Comparison of ENCODE assay signal across 1 cellular context in genomic region chr20:37406010-37406998, GRCh38.
A peak's percentile ranks its signal among the peaks of the same experiment; 100 is the strongest.
TF ChIP-seq lines count a peak whose summit lies in the region.

No MANE protein-coding gene starts in this region.

TF ChIP-seq in HepG2, 621 proteins besides CTCF, POLR2A, EP300 and RAD21 (continued from another document and continues in another):
- TF ChIP-seq FOSL1 (CRISPR knock-in tag; IDR thresholded peaks at IDR 0.05; ENCODE audit: borderline replicate concordance) (no peak), NR2C2 (CRISPR knock-in tag; IDR thresholded peaks at IDR 0.05; ENCODE audit: borderline replicate concordance) (peak; percentile 72), ZNF784 (CRISPR knock-in tag; IDR thresholded peaks at IDR 0.05; ENCODE audit: borderline replicate concordance) (peak; percentile 86; the same call in 1 of the 2 replicates), TFDP2 (CRISPR knock-in tag; IDR thresholded peaks at IDR 0.05) (peak; percentile 95), ZNF414 (CRISPR knock-in tag; IDR thresholded peaks at IDR 0.05) (no peak), KDM6A (CRISPR knock-in tag; IDR thresholded peaks at IDR 0.05; ENCODE audit: low read depth) (no peak), DNMT1 (CRISPR knock-in tag; IDR thresholded peaks at IDR 0.05) (peak; percentile 99), NCOA2 (CRISPR knock-in tag; IDR thresholded peaks at IDR 0.05) (peak; percentile 43; the same call in 1 of the 2 replicates), TRIM22 (IDR thresholded peaks at IDR 0.05) (no peak), BHLHE40 (IDR thresholded peaks at IDR 0.05; ENCODE audit: low read length) (peak; percentile 49; the same call in 1 of the 2 replicates), NCOA5 (CRISPR knock-in tag; IDR thresholded peaks at IDR 0.05) (no peak), SMC3 (IDR thresholded peaks at IDR 0.05; ENCODE audit: low read length) (no peak), ZNF331 (CRISPR knock-in tag; IDR thresholded peaks at IDR 0.05) (peak; percentile 91), ZNF530 (CRISPR knock-in tag; IDR thresholded peaks at IDR 0.05; ENCODE audit: low read depth) (peak; percentile 91), CREB1 (IDR thresholded peaks at IDR 0.05) (no peak), CREB1 (CRISPR knock-in tag; IDR thresholded peaks at IDR 0.05) (no peak), ZNF136 (CRISPR knock-in tag; IDR thresholded peaks at IDR 0.05; ENCODE audit: low read depth) (no peak), RELA (CRISPR knock-in tag; IDR thresholded peaks at IDR 0.05) (no peak), SALL2 (CRISPR knock-in tag; IDR thresholded peaks at IDR 0.05) (peak; percentile 95), BRF2 (CRISPR knock-in tag; IDR thresholded peaks at IDR 0.05) (peak; percentile 79; the same call in 1 of the 2 replicates), NR3C1 (CRISPR knock-in tag; IDR thresholded peaks at IDR 0.05) (no peak), RXRB (CRISPR knock-in tag; IDR thresholded peaks at IDR 0.05; ENCODE audit: borderline replicate concordance) (no peak), ZNF274 (CRISPR knock-in tag; IDR thresholded peaks at IDR 0.05) (peak; percentile 95; the same call in 1 of the 2 replicates), ZNF205 (CRISPR knock-in tag; IDR thresholded peaks at IDR 0.05) (peak; percentile 99), CC2D1A (CRISPR knock-in tag; IDR thresholded peaks at IDR 0.05) (no peak), SSRP1 (CRISPR knock-in tag; IDR thresholded peaks at IDR 0.05) (peak; percentile 94; the same call in 1 of the 2 replicates), MED1 (CRISPR knock-in tag; IDR thresholded peaks at IDR 0.05) (peak; percentile 77), XBP1 (CRISPR knock-in tag; IDR thresholded peaks at IDR 0.05) (no peak), TGIF2 (CRISPR knock-in tag; IDR thresholded peaks at IDR 0.05) (peak; percentile 93; the same call in 1 of the 2 replicates), E2F1 (CRISPR knock-in tag; IDR thresholded peaks at IDR 0.05) (no peak; the same call in 1 of the 2 replicates), SRY (CRISPR knock-in tag; IDR thresholded peaks at IDR 0.05) (peak; percentile 98), ATF5 (CRISPR knock-in tag; IDR thresholded peaks at IDR 0.05; ENCODE audit: low read depth) (peak; percentile 97), ZMYM3 (CRISPR knock-in tag; IDR thresholded peaks at IDR 0.05) (no peak), NFE2L2 (IDR thresholded peaks at IDR 0.05; ENCODE audit: low read length) (no peak), GLI4 (CRISPR knock-in tag; IDR thresholded peaks at IDR 0.05; ENCODE audit: borderline replicate concordance) (peak; percentile 98; the same call in 1 of the 2 replicates), ZBTB8A (CRISPR knock-in tag; IDR thresholded peaks at IDR 0.05; ENCODE audit: borderline replicate concordance, low read depth) (0 out of 2 replicates have a peak, but pooled peaks have one; percentile 56), ZNF281 (CRISPR knock-in tag; IDR thresholded peaks at IDR 0.05; ENCODE audit: borderline replicate concordance) (peak; percentile 50; the same call in 1 of the 2 replicates), NFKB2 (CRISPR knock-in tag; IDR thresholded peaks at IDR 0.05; ENCODE audit: borderline replicate concordance) (peak; percentile 98), ZNF7 (CRISPR knock-in tag; IDR thresholded peaks at IDR 0.05) (no peak), CERS6 (CRISPR knock-in tag; IDR thresholded peaks at IDR 0.05) (peak; percentile 98), RBAK (CRISPR knock-in tag; IDR thresholded peaks at IDR 0.05) (no peak), ZNF749 (CRISPR knock-in tag; IDR thresholded peaks at IDR 0.05; ENCODE audit: borderline replicate concordance) (peak; percentile 99), ZNF224 (CRISPR knock-in tag; IDR thresholded peaks at IDR 0.05) (peak; percentile 97), ZNF337 (CRISPR knock-in tag; IDR thresholded peaks at IDR 0.05; ENCODE audit: borderline replicate concordance, low read depth) (no peak), ZNF816 (CRISPR knock-in tag; IDR thresholded peaks at IDR 0.05; ENCODE audit: borderline replicate concordance) (no peak), RBM22 (optimal IDR thresholded peaks at IDR 0.05; ENCODE audit: low read length) (peak; percentile 93), ZNF44 (CRISPR knock-in tag; IDR thresholded peaks at IDR 0.05) (peak; percentile 96), RCOR2 (CRISPR knock-in tag; IDR thresholded peaks at IDR 0.05) (no peak), NFAT5 (CRISPR knock-in tag; IDR thresholded peaks at IDR 0.05) (peak; percentile 99), ZNF792 (CRISPR knock-in tag; IDR thresholded peaks at IDR 0.05) (peak; percentile 70; the same call in 1 of the 2 replicates), TERF1 (CRISPR knock-in tag; IDR thresholded peaks at IDR 0.05) (peak; percentile 94), TOE1 (CRISPR knock-in tag; IDR thresholded peaks at IDR 0.05) (peak; percentile 88; the same call in 1 of the 2 replicates)
